8 cellular contexts compared by ENCODE assay signal in the genomic region with DNA sequence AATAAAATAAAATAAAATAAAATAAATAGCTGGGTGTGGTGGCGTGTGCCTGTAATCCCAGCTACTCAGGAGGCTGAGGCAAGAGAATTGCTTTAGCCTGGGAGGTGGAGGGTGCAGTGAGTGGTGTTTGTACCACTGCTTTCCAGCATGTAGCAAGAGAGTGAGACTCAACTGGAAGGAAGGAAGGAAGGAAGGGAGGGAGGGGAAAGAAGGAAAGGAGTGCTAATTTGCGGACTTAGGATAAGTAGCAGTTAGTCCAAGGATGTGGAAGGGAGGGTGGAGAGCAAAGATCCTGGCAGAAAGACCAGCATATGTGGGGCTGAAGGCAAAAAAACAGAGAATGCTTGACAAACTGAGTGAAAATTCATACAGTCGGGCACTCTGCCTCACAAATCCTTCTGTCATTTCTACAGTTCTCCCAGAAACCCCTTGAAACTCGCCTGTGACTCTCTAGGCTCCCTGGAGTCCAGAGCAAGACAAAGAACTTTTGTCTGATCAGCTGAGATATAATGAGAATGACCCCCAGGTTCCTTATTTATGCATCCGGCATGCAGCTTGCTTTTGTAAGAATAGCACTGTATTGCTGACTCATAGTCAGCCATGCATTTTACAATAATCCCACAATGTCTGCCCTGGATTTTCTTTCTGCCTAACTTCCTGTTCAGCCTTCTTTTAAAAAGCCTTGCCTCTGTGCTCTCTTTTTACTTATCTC. TPM values are rescaled to one million over a fixed set of nuclear protein-coding genes. Genes with fewer than 3 reads are reported as not detected.
DNase-seq lines count a peak whose midpoint lies in the region; ATAC-seq and TF ChIP-seq lines count a peak whose summit lies in the region.

No MANE protein-coding gene starts in this region.

- H3K4me1 ChIP-seq in A673 (ENCODE audit: insufficient read depth, low read length, poor library complexity, severe bottlenecking), result peaks cover 67% of the 10 kb centered on the region

- H3K27ac ChIP-seq in A673 (ENCODE audit: low read depth, low read length, poor library complexity, severe bottlenecking), result peak overlapping the region; percentile 98

- intact Hi-C loops in A673 (cut with micrococcal nuclease; ENCODE audit: unreplicated experiment), result no loop called here
- intact Hi-C loops in activated T-helper 2 cell treated with anti-CD3 and anti-CD28 coated beads, Interferon-gamma antibody, Interleukin-2, Interleukin-4, amounts not matched to agents 10 μg/mL and 5 μg/mL and 100 μg/mL, durations not matched to agents 14 hours and 24 hours and 36 hours (cut with micrococcal nuclease), result no loop called here

- CTCF ChIA-PET in A673 (lab: Charles Lee), result interaction anchor here (0.5 to 2.2 kb wide), 4 partner anchors 9 to 381 kb away, joined by 5 to 13 read pairs (median 8); a partner anchor contains a TSS

- TF ChIP-seq CTCF in A673 (conservative IDR thresholded peaks at IDR 0.05; ENCODE audit: low read depth, low read length) (no peak), choroid plexus epithelial cell (conservative IDR thresholded peaks at IDR 0.05; ENCODE audit: low read depth, low read length) (no peak)

- H3K9me3 ChIP-seq in A673 (ENCODE audit: low read depth, low read length, poor library complexity, severe bottlenecking), result no peaks in the 10 kb centered on the region

- peak overlapping the region; percentile 6 for H3K4me3 ChIP-seq in A673 (ENCODE audit: low read depth, low read length, poor library complexity, severe bottlenecking)
- H3K4me3 ChIP-seq in choroid plexus epithelial cell (ENCODE audit: low read depth, low read length), result no peak overlapping the region

- H3K27me3 ChIP-seq in A673 (replicated peaks; ENCODE audit: insufficient read depth, low read depth, low read length, poor library complexity), result no peaks in the 10 kb centered on the region

- no peak overlapping the region for H3K4me3 Mint-ChIP-seq in activated T-helper 2 cell treated with anti-CD3 and anti-CD28 coated beads, Interferon-gamma antibody, Interleukin-2, Interleukin-4, amounts not matched to agents 10 μg/mL and 5 μg/mL and 100 μg/mL, durations not matched to agents 14 hours and 24 hours and 36 hours (ENCODE audit: low read depth)

- H3K36me3 ChIP-seq in A673 (ENCODE audit: insufficient read depth, low read length, poor library complexity, severe bottlenecking), result no peaks in the 10 kb centered on the region

- POLR2A ChIA-PET in A673 (lab: Charles Lee; ENCODE audit: low non-redundant PET), result interaction anchor here (0.5 to 1.1 kb wide), 2 partner anchors 10 to 230 kb away, joined by 3 to 4 read pairs; no protein-coding TSS in a partner anchor

- DNase-seq in A673 (ENCODE audit: low spot score) (peak; percentile 98), NCI-H774 (lab: John Stamatoyannopoulos, UW) (peak; percentile 27), choroid plexus epithelial cell (ENCODE audit: low read depth) (peak; percentile 83), lung microvascular endothelial cell (ENCODE audit: low read depth in 2 of 2) (peak; percentile 40 to 83), occipital lobe (lab: John Stamatoyannopoulos, UW) (no peak), cerebellum (ENCODE audit: low spot score) (no peak)
- DNase-seq in activated T-helper 2 cell treated with anti-CD3 and anti-CD28 coated beads, Interferon-gamma antibody, Interleukin-2, Interleukin-4, amounts not matched to agents 10 μg/mL and 5 μg/mL and 100 μg/mL, durations not matched to agents 14 hours and 24 hours and 36 hours (ENCODE audit: low spot score), result no peak

- H3K36me3 Mint-ChIP-seq in activated T-helper 2 cell treated with anti-CD3 and anti-CD28 coated beads, Interferon-gamma antibody, Interleukin-2, Interleukin-4, amounts not matched to agents 10 μg/mL and 5 μg/mL and 100 μg/mL, durations not matched to agents 14 hours and 24 hours and 36 hours (ENCODE audit: low read depth), result no peaks in the 10 kb centered on the region

- no peaks in the 10 kb centered on the region for H3K9me3 Mint-ChIP-seq in activated T-helper 2 cell treated with anti-CD3 and anti-CD28 coated beads, Interferon-gamma antibody, Interleukin-2, Interleukin-4, amounts not matched to agents 10 μg/mL and 5 μg/mL and 100 μg/mL, durations not matched to agents 14 hours and 24 hours and 36 hours

- H3K4me1 Mint-ChIP-seq in activated T-helper 2 cell treated with anti-CD3 and anti-CD28 coated beads, Interferon-gamma antibody, Interleukin-2, Interleukin-4, amounts not matched to agents 10 μg/mL and 5 μg/mL and 100 μg/mL, durations not matched to agents 14 hours and 24 hours and 36 hours (ENCODE audit: low read depth), result peaks cover 12% of the 10 kb centered on the region

- BruUV-seq in A673 (replicated peaks; lab: Mats Ljungman, UMichigan), result no TSS peak

- no peak overlapping the region for H3K27ac Mint-ChIP-seq in activated T-helper 2 cell treated with anti-CD3 and anti-CD28 coated beads, Interferon-gamma antibody, Interleukin-2, Interleukin-4, amounts not matched to agents 10 μg/mL and 5 μg/mL and 100 μg/mL, durations not matched to agents 14 hours and 24 hours and 36 hours

- H3K27me3 Mint-ChIP-seq in activated T-helper 2 cell treated with anti-CD3 and anti-CD28 coated beads, Interferon-gamma antibody, Interleukin-2, Interleukin-4, amounts not matched to agents 10 μg/mL and 5 μg/mL and 100 μg/mL, durations not matched to agents 14 hours and 24 hours and 36 hours (ENCODE audit: low read depth), result peaks cover 17% of the 10 kb centered on the region

- peak; percentile 58 for ATAC-seq in GM21786 (IDR thresholded peaks at IDR 0.05; ENCODE audit: unreplicated experiment)

RNA-seq across cellular contexts. Expression of a gene that starts 31.5 kb away (rescaled TPM):
- total RNA-seq in A673 (2021), result 172 and 204 TPM in 2 replicates
- total RNA-seq in lung microvascular endothelial cell, result 50.3 and 51.8 TPM in 2 replicates
- 61.6 TPM for total RNA-seq in occipital lobe
- total RNA-seq in activated T-helper 2 cell treated with anti-CD3 and anti-CD28 coated beads, Interferon-gamma antibody, Interleukin-2, Interleukin-4, amounts not matched to agents 10 μg/mL and 5 μg/mL and 100 μg/mL, durations not matched to agents 14 hours and 24 hours and 36 hours, result 192 and 199 TPM in 2 replicates
- 80.0 TPM for total RNA-seq in cerebellum

RNA-seq across cellular contexts. Expression of a gene that starts 35.2 kb away (rescaled TPM):
- total RNA-seq in A673 (2021) (2.3 TPM in 1 of 2 replicates, not detected in the other), lung microvascular endothelial cell (4.6 and 7.0 TPM in 2 replicates), occipital lobe (1.7 TPM), cerebellum (2.9 TPM)
- 5.7 and 5.9 TPM in 2 replicates for total RNA-seq in activated T-helper 2 cell treated with anti-CD3 and anti-CD28 coated beads, Interferon-gamma antibody, Interleukin-2, Interleukin-4, amounts not matched to agents 10 μg/mL and 5 μg/mL and 100 μg/mL, durations not matched to agents 14 hours and 24 hours and 36 hours

RNA-seq across cellular contexts. Expression of a gene that starts 44.7 kb away (rescaled TPM):
- total RNA-seq in A673 (2021), result not detected in 2 replicates
- total RNA-seq in lung microvascular endothelial cell, result not detected in 2 replicates
- total RNA-seq in occipital lobe, result not detected
- not detected in 2 replicates for total RNA-seq in activated T-helper 2 cell treated with anti-CD3 and anti-CD28 coated beads, Interferon-gamma antibody, Interleukin-2, Interleukin-4, amounts not matched to agents 10 μg/mL and 5 μg/mL and 100 μg/mL, durations not matched to agents 14 hours and 24 hours and 36 hours
- not detected for total RNA-seq in cerebellum

RNA-seq across cellular contexts. Expression of a gene that starts 45.8 kb away (rescaled TPM):
- total RNA-seq in A673 (2021) (149 and 168 TPM in 2 replicates), lung microvascular endothelial cell (72.6 and 93.5 TPM in 2 replicates), occipital lobe (28.5 TPM), cerebellum (45.1 TPM)
- 66.2 and 71.3 TPM in 2 replicates for total RNA-seq in activated T-helper 2 cell treated with anti-CD3 and anti-CD28 coated beads, Interferon-gamma antibody, Interleukin-2, Interleukin-4, amounts not matched to agents 10 μg/mL and 5 μg/mL and 100 μg/mL, durations not matched to agents 14 hours and 24 hours and 36 hours

Comparison
In these comparisons a context has a peak if more than half of its experiments do, and no peak if none do; other contexts are left out.
1. DNase-seq: peak in A673 (single experiment), NCI-H774 (single experiment), choroid plexus epithelial cell (single experiment) and lung microvascular endothelial cell (2 of 2); none in occipital lobe (single experiment), activated T-helper 2 cell treated with anti-CD3 and anti-CD28 coated beads, Interferon-gamma antibody, Interleukin-2, Interleukin-4, amounts not matched to agents 10 μg/mL and 5 μg/mL and 100 μg/mL, durations not matched to agents 14 hours and 24 hours and 36 hours (single experiment) and cerebellum (single experiment).